ENCODE assay signal across 14 cellular contexts in genomic region chr14:72606879-72607278, GRCh38.
"Had no signal": no experiment of that assay in that cellular context is flagged by ENCODE, and none has a peak within 500 bp of the region (broad histone marks: within the 10 kb centered on the region; RNA-seq: fewer than 3 reads in every experiment).

No MANE protein-coding gene starts in this region.

- H3K36me3 ChIP-seq: esophagus squamous epithelium, gastroesophageal sphincter, heart left ventricle, sigmoid colon, thoracic aorta had no signal

- H3K9me3 ChIP-seq: esophagus squamous epithelium, gastroesophageal sphincter, heart left ventricle, sigmoid colon, thoracic aorta had no signal

- H3K27me3 ChIP-seq: esophagus squamous epithelium, heart left ventricle, sigmoid colon had no signal

- H3K27ac ChIP-seq: esophagus squamous epithelium, gastroesophageal sphincter, heart left ventricle, sigmoid colon, thoracic aorta had no signal

- ATAC-seq: activated T-cell treated with anti-CD3 and anti-CD28 coated beads, Interleukin-2, amount 50 U/mL, for 4 hours; effector memory CD8-positive, alpha-beta T cell; gastroesophageal sphincter; heart left ventricle had no signal

- H3K4me1 ChIP-seq: esophagus squamous epithelium, gastroesophageal sphincter, sigmoid colon had no signal

- DNase-seq: activated CD4-positive, alpha-beta T cell treated with anti-CD3 and anti-CD28 coated beads, Interleukin-2, amount 50 U/mL, for 48 hours; activated naive CD4-positive, alpha-beta T cell; activated naive CD8-positive, alpha-beta T cell treated with anti-CD3 and anti-CD28 coated beads for 36 hours; activated T-cell treated with anti-CD3 and anti-CD28 coated beads, Interleukin-2, amount 50 U/mL, for 4 hours; central memory CD4-positive, alpha-beta T cell; effector memory CD8-positive, alpha-beta T cell; esophagus squamous epithelium; heart left ventricle; sigmoid colon; stimulated activated CD4-positive, alpha-beta T cell treated with anti-CD3 and anti-CD28 coated beads, Interleukin-2, amount 100 ng/mL, for 48 hours; stimulated activated naive CD4-positive, alpha-beta T cell; T-helper 9 cell had no signal

- H3K4me3 ChIP-seq: esophagus squamous epithelium, gastroesophageal sphincter, heart left ventricle, sigmoid colon, thoracic aorta had no signal
